Comparison of ENCODE assay signal across 9 cellular contexts in the genomic region with DNA sequence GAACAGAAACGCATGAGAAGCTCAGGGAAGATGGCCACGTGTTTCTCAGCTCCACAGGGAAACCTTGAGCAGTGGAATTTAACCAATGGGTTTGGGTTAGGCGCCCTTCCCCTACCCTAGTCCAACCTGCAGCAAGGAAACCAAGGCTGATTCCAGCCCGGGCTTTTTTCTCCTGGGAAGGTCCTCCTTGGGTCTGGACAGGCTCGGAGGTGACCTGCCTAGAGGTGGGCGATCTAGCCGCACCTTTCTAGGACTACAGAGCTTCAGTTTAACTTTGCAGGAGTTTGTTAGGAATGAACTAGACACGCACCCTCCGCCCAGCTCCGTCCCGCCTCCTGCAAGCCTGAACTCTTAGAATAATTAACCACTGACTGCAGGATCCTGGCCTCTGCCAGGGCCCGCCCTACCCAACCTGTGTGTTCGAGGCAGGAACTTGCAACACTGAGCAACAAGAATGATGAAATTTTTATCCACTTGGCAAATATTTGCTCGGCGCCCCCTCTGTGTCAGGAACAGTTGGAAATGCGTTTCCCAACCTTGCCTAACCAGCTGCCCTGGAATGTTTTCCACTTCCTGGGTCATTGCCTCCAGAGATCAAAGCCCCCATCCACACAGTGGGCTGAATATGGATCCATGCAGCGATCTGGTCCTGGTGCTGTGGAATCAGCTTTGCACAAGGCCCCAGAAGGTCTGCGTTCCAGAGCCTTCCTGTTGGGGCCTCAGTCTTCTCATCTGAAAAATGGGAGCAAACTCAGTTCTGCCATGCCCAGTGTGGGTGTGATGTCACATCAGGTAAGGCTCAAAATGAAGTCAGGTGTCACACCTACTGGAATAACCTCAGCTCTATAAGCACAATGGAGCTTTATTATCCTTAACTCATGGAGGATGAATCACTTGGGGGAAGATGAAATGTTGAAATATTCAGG. TPM values are rescaled to one million over a fixed set of nuclear protein-coding genes. Genes with fewer than 3 reads are reported as not detected.
A peak's percentile ranks its signal among the peaks of the same experiment; 100 is the strongest.
DNase-seq lines count a peak whose midpoint lies in the region; ATAC-seq and TF ChIP-seq lines count a peak whose summit lies in the region.
"Had no signal": no experiment of that assay in that cellular context is flagged by ENCODE, and none has a peak within 500 bp of the region (broad histone marks: within the 10 kb centered on the region; RNA-seq: fewer than 3 reads in every experiment).

No MANE protein-coding gene starts in this region.

- peak in 3 of 4 donors; percentile 23 to 67 (median 49) for ATAC-seq in psoas muscle
- ATAC-seq in HG03196 (IDR thresholded peaks at IDR 0.05; ENCODE audit: unreplicated experiment), result no peak

- H3K27ac Mint-ChIP-seq in activated T-helper 1 cell treated with anti-CD3 and anti-CD28 coated beads, Interleukin-12 subunit alpha, Interleukin-12 subunit beta, Interleukin-2, Interleukin-4 antibody, amounts not matched to agents 30 ng/mL and 10 ng/mL and 1 ng/mL, durations not matched to agents 14 hours and 24 hours and 36 hours, result no peak overlapping the region
- H3K27ac Mint-ChIP-seq: dendritic cell treated with granulocyte-macrophage colony-stimulating factor and Interleukin-4, amounts not matched to agents 40 ng/mL and 50 ng/mL, for 4 days had no signal

- DNase-seq in H4 (ENCODE audit: low spot score) (peak; percentile 45), Peyer's patch (peak in 2 of 3 donors; percentile 87 to 88), fibroblast of villous mesenchyme (ENCODE audit: low read depth) (peak; percentile 93), psoas muscle (peak; percentile 50 to 76), NCI-H187 treated with DMSO at 0.1 percent for 48 hours (lab: John Stamatoyannopoulos, UW) (no peak)
- no peak for DNase-seq in activated T-helper 1 cell treated with anti-CD3 and anti-CD28 coated beads, Interleukin-12 subunit alpha, Interleukin-12 subunit beta, Interleukin-2, Interleukin-4 antibody, amounts not matched to agents 30 ng/mL and 10 ng/mL and 1 ng/mL, durations not matched to agents 14 hours and 24 hours and 36 hours (ENCODE audit: low spot score)
- DNase-seq in effector memory CD4-positive, alpha-beta T cell, result no peak

- H3K4me3 ChIP-seq in Peyer's patch (peak overlapping the region in 2 of 4 donors; percentile 27 to 36), fibroblast of villous mesenchyme (ENCODE audit: low read depth, low read length) (no peak overlapping the region), psoas muscle (no peak overlapping the region)
- no peak overlapping the region for H3K4me3 ChIP-seq in effector memory CD4-positive, alpha-beta T cell (ENCODE audit: insufficient read depth, low read depth, low read length, poor library complexity, severe bottlenecking)

- H3K27ac ChIP-seq in Peyer's patch (peak overlapping the region in 3 of 4 donors; percentile 51 to 86 (median 84)), psoas muscle (no peak overlapping the region)
- H3K27ac ChIP-seq in effector memory CD4-positive, alpha-beta T cell (ENCODE audit: insufficient read depth, low read length, poor library complexity, severe bottlenecking), result no peak overlapping the region

- TF ChIP-seq POLR2A in Peyer's patch (IDR thresholded peaks at IDR 0.05), result peak; percentile 19 to 60

- H3K36me3 Mint-ChIP-seq in activated T-helper 1 cell treated with anti-CD3 and anti-CD28 coated beads, Interleukin-12 subunit alpha, Interleukin-12 subunit beta, Interleukin-2, Interleukin-4 antibody, amounts not matched to agents 30 ng/mL and 10 ng/mL and 1 ng/mL, durations not matched to agents 14 hours and 24 hours and 36 hours (ENCODE audit: low read depth), result no peaks in the 10 kb centered on the region

- H3K36me3 ChIP-seq in Peyer's patch, result peaks cover 0 to 27% (median 0%) of the 10 kb centered on the region in 3 donors
- peaks cover 4 to 27% of the 10 kb centered on the region in 2 donors for H3K36me3 ChIP-seq in psoas muscle (ENCODE audit: insufficient read depth in 1 of 2, low read depth in 1 of 2)
- H3K36me3 ChIP-seq in effector memory CD4-positive, alpha-beta T cell (ENCODE audit: control insufficient read depth, insufficient read depth, low read length), result no peaks in the 10 kb centered on the region

- 64 to 75% (median 65%) methylated on average over 18 of the region's 18 CpGs for WGBS in psoas muscle, 3 donors

- intact Hi-C loops in psoas muscle (cut with DNase I), result no loop called here
- intact Hi-C loops in activated T-helper 1 cell treated with anti-CD3 and anti-CD28 coated beads, Interleukin-12 subunit alpha, Interleukin-12 subunit beta, Interleukin-2, Interleukin-4 antibody, amounts not matched to agents 30 ng/mL and 10 ng/mL and 1 ng/mL, durations not matched to agents 14 hours and 24 hours and 36 hours (cut with micrococcal nuclease), result no loop called here

- no peaks in the 10 kb centered on the region for H3K27me3 ChIP-seq in Peyer's patch
- H3K27me3 ChIP-seq in psoas muscle (ENCODE audit: insufficient read depth in 3 of 3, low read length in 2 of 3), result peaks cover 0 to 6% (median 2%) of the 10 kb centered on the region in 3 donors
- H3K27me3 ChIP-seq in effector memory CD4-positive, alpha-beta T cell (replicated peaks; ENCODE audit: control insufficient read depth, insufficient read depth, low read length, poor library complexity, severe bottlenecking), result peaks cover 5% of the 10 kb centered on the region

- H3K9me3 ChIP-seq in Peyer's patch (no peaks in the 10 kb centered on the region), psoas muscle (no peaks in the 10 kb centered on the region)
- no peaks in the 10 kb centered on the region for H3K9me3 ChIP-seq in effector memory CD4-positive, alpha-beta T cell (ENCODE audit: control insufficient read depth, low read length)

- no peak for TF ChIP-seq CTCF in Peyer's patch (IDR thresholded peaks at IDR 0.05)
- no peak for TF ChIP-seq CTCF in fibroblast of villous mesenchyme (IDR thresholded peaks at IDR 0.05; ENCODE audit: insufficient read depth, low read depth, low read length)
- TF ChIP-seq CTCF in psoas muscle (IDR thresholded peaks at IDR 0.05), result no peak

- H3K27me3 Mint-ChIP-seq in activated T-helper 1 cell treated with anti-CD3 and anti-CD28 coated beads, Interleukin-12 subunit alpha, Interleukin-12 subunit beta, Interleukin-2, Interleukin-4 antibody, amounts not matched to agents 30 ng/mL and 10 ng/mL and 1 ng/mL, durations not matched to agents 14 hours and 24 hours and 36 hours (ENCODE audit: insufficient read depth), result peaks cover 4% of the 10 kb centered on the region

- no peaks in the 10 kb centered on the region for H3K4me1 Mint-ChIP-seq in activated T-helper 1 cell treated with anti-CD3 and anti-CD28 coated beads, Interleukin-12 subunit alpha, Interleukin-12 subunit beta, Interleukin-2, Interleukin-4 antibody, amounts not matched to agents 30 ng/mL and 10 ng/mL and 1 ng/mL, durations not matched to agents 14 hours and 24 hours and 36 hours (ENCODE audit: low read depth)

- H3K9me3 Mint-ChIP-seq in activated T-helper 1 cell treated with anti-CD3 and anti-CD28 coated beads, Interleukin-12 subunit alpha, Interleukin-12 subunit beta, Interleukin-2, Interleukin-4 antibody, amounts not matched to agents 30 ng/mL and 10 ng/mL and 1 ng/mL, durations not matched to agents 14 hours and 24 hours and 36 hours, result no peaks in the 10 kb centered on the region
- H3K9me3 Mint-ChIP-seq: dendritic cell treated with granulocyte-macrophage colony-stimulating factor and Interleukin-4, amounts not matched to agents 40 ng/mL and 50 ng/mL, for 4 days had no signal

- H3K4me1 ChIP-seq in Peyer's patch (peaks cover 0 to 38% (median 2%) of the 10 kb centered on the region in 4 donors), psoas muscle (no peaks in the 10 kb centered on the region)
- H3K4me1 ChIP-seq in effector memory CD4-positive, alpha-beta T cell (ENCODE audit: control insufficient read depth, insufficient read depth, low read length, poor library complexity, severe bottlenecking), result no peaks in the 10 kb centered on the region

- H3K4me3 Mint-ChIP-seq in activated T-helper 1 cell treated with anti-CD3 and anti-CD28 coated beads, Interleukin-12 subunit alpha, Interleukin-12 subunit beta, Interleukin-2, Interleukin-4 antibody, amounts not matched to agents 30 ng/mL and 10 ng/mL and 1 ng/mL, durations not matched to agents 14 hours and 24 hours and 36 hours, result no peak overlapping the region
- H3K4me3 Mint-ChIP-seq: dendritic cell treated with granulocyte-macrophage colony-stimulating factor and Interleukin-4, amounts not matched to agents 40 ng/mL and 50 ng/mL, for 4 days had no signal

RNA-seq across cellular contexts. Expression of a gene that starts 13.3 kb away (rescaled TPM):
- total RNA-seq in H4 (2014; rRNA removed; shearing (Covaris generic)), result 39.6 and 50.0 TPM in 2 replicates
- 100 to 1,000 TPM; 128 to 498 (median 394) TPM for total RNA-seq in Peyer's patch
- total RNA-seq in fibroblast of villous mesenchyme, result 64.3 and 94.1 TPM in 2 replicates
- total RNA-seq in psoas muscle, result 10 to 100 TPM; 31.5 to 58.0 (median 41.7) TPM
- polyA plus RNA-seq in psoas muscle, result 10 to 100 TPM; 42.1 to 83.6 (median 67.2) TPM
- total RNA-seq in activated T-helper 1 cell treated with anti-CD3 and anti-CD28 coated beads, Interleukin-12 subunit alpha, Interleukin-12 subunit beta, Interleukin-2, Interleukin-4 antibody, amounts not matched to agents 30 ng/mL and 10 ng/mL and 1 ng/mL, durations not matched to agents 14 hours and 24 hours and 36 hours, result 18.0 and 20.1 TPM in 2 replicates

RNA-seq across cellular contexts. Expression of a gene that starts 13.6 kb away (rescaled TPM):
- total RNA-seq in H4 (2014; rRNA removed; shearing (Covaris generic)), result 31.7 and 38.2 TPM in 2 replicates
- total RNA-seq in Peyer's patch (100 to 1,000 TPM in 3 of 4 donors, 10 to 100 TPM in 1; 93.3 to 485 (median 249) TPM), fibroblast of villous mesenchyme (45.4 and 54.4 TPM in 2 replicates), psoas muscle (10 to 100 TPM; 18.4 to 46.9 (median 33.1) TPM)
- polyA plus RNA-seq in psoas muscle, result 10 to 100 TPM; 18.6 to 35.6 (median 24.1) TPM
- 6.9 and 8.2 TPM in 2 replicates for total RNA-seq in activated T-helper 1 cell treated with anti-CD3 and anti-CD28 coated beads, Interleukin-12 subunit alpha, Interleukin-12 subunit beta, Interleukin-2, Interleukin-4 antibody, amounts not matched to agents 30 ng/mL and 10 ng/mL and 1 ng/mL, durations not matched to agents 14 hours and 24 hours and 36 hours

RNA-seq across cellular contexts. Expression of a gene that starts 18.7 kb away (rescaled TPM):
- 6.3 and 7.4 TPM in 2 replicates for total RNA-seq in H4 (2014; rRNA removed; shearing (Covaris generic))
- 10 to 100 TPM in 3 of 4 donors, 1 to 10 TPM in 1; 9.5 to 30.5 (median 13.5) TPM for total RNA-seq in Peyer's patch
- total RNA-seq in fibroblast of villous mesenchyme, result 28.9 and 34.1 TPM in 2 replicates
- total RNA-seq in psoas muscle, result 1 to 10 TPM; 1.5 to 3.4 (median 2.4) TPM
- polyA plus RNA-seq in psoas muscle, result 1 to 10 TPM; 1.5 to 1.8 (median 1.7) TPM
- 65.4 and 68.1 TPM in 2 replicates for total RNA-seq in activated T-helper 1 cell treated with anti-CD3 and anti-CD28 coated beads, Interleukin-12 subunit alpha, Interleukin-12 subunit beta, Interleukin-2, Interleukin-4 antibody, amounts not matched to agents 30 ng/mL and 10 ng/mL and 1 ng/mL, durations not matched to agents 14 hours and 24 hours and 36 hours

Comparison
In these comparisons a context has a peak if more than half of its experiments do, and no peak if none do; other contexts are left out.
1. DNase-seq: peak in H4 (single experiment), Peyer's patch (2 of 3), fibroblast of villous mesenchyme (single experiment) and psoas muscle (2 of 2); none in NCI-H187 treated with DMSO at 0.1 percent for 48 hours (single experiment), activated T-helper 1 cell treated with anti-CD3 and anti-CD28 coated beads, Interleukin-12 subunit alpha, Interleukin-12 subunit beta, Interleukin-2, Interleukin-4 antibody, amounts not matched to agents 30 ng/mL and 10 ng/mL and 1 ng/mL, durations not matched to agents 14 hours and 24 hours and 36 hours (single experiment) and effector memory CD4-positive, alpha-beta T cell (0 of 3).
2. H3K27ac ChIP-seq: peak in Peyer's patch (3 of 4); none in psoas muscle (single experiment) and effector memory CD4-positive, alpha-beta T cell (single experiment).